In the genomic region with DNA sequence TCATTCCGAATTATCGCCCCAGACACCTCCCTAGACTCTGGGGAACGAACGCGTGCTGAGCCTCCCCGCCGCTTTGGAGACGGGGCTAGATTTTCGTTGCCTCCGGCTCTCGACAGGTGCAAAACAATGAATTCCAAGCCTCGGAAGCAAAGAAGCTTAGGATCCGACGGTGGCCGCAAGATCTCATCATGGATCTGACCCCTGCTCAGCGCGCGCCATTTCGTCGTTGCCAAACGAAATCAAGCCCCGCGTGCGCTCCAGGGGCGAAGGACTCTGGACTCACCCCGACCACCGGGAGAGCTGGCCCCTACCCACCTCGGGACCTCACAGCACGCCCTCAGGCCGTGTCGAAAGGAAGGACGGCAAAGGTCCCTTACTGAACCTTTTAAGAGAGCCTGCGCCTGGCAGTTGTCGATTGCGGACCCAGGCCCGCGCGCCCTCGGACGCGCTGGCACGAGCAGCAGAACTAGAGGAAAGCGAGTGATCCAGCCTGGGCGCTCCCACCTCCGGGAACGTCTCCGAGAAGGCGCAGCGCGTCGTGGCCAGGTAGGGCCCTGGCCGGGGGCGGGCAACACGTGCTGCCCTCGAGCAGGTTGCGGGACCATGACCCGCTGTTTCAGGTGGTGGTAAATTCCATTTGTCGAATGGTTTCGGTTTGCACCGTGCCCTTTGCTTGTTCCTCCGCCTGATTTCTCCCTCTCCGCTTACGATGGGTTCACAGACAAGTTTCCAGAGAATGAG, we compare ENCODE assay signal across 8 cellular contexts. TPM values are rescaled to one million over a fixed set of nuclear protein-coding genes. Genes with fewer than 3 reads are reported as not detected.
DNase-seq lines count a peak whose midpoint lies in the region; ATAC-seq and TF ChIP-seq lines count a peak whose summit lies in the region.

No MANE protein-coding gene starts in this region.

- peak overlapping the region; percentile 56 for H3K4me3 ChIP-seq in iPS-20b (ENCODE audit: low read length)

- peak overlapping the region; percentile 78 for H3K4me3 Mint-ChIP-seq in activated T-cell treated with anti-CD3 and anti-CD28 coated beads, Interleukin-2, amount 50 U/mL, for 24 hours
- H3K4me3 Mint-ChIP-seq in WTC11, result peak overlapping the region; percentile 71
- peak overlapping the region; percentile 92 for H3K4me3 Mint-ChIP-seq in stimulated activated effector memory CD8-positive, alpha-beta T cell treated with anti-CD3 and anti-CD28 coated beads, Interleukin-12 subunit alpha, Interleukin-12 subunit beta, amount 100 ng/mL, for 72 hours

- H3K27ac ChIP-seq in iPS-20b (ENCODE audit: low read length), result no peak overlapping the region

- H3K9ac ChIP-seq in iPS-20b (ENCODE audit: low read depth, low read length), result no peak overlapping the region

- ATAC-seq in WTC11, result no peak
- no peak for ATAC-seq in stimulated activated effector memory CD8-positive, alpha-beta T cell treated with anti-CD3 and anti-CD28 coated beads, Interleukin-12 subunit alpha, Interleukin-12 subunit beta, amount 100 ng/mL, for 72 hours
- ATAC-seq in GM19467 (IDR thresholded peaks at IDR 0.05; ENCODE audit: unreplicated experiment), result no peak
- ATAC-seq in GM21360 (IDR thresholded peaks at IDR 0.05; ENCODE audit: unreplicated experiment), result no peak

- H3K27me3 Mint-ChIP-seq in activated T-cell treated with anti-CD3 and anti-CD28 coated beads, Interleukin-2, amount 50 U/mL, for 24 hours, result no peaks in the 10 kb centered on the region
- H3K27me3 Mint-ChIP-seq in WTC11 (ENCODE audit: low read depth), result peaks cover 88% of the 10 kb centered on the region

- H3K36me3 ChIP-seq in iPS-20b (ENCODE audit: insufficient read depth, low read depth, low read length), result no peaks in the 10 kb centered on the region

- peaks cover 86% of the 10 kb centered on the region for H3K36me3 Mint-ChIP-seq in activated T-cell treated with anti-CD3 and anti-CD28 coated beads, Interleukin-2, amount 50 U/mL, for 24 hours (ENCODE audit: low read depth)
- no peaks in the 10 kb centered on the region for H3K36me3 Mint-ChIP-seq in WTC11
- peaks cover 95% of the 10 kb centered on the region for H3K36me3 Mint-ChIP-seq in stimulated activated effector memory CD8-positive, alpha-beta T cell treated with anti-CD3 and anti-CD28 coated beads, Interleukin-12 subunit alpha, Interleukin-12 subunit beta, amount 100 ng/mL, for 72 hours

- TF ChIP-seq CTCF in WTC11 (IDR thresholded peaks at IDR 0.05), result no peak

- H3K27me3 ChIP-seq in iPS-20b (ENCODE audit: insufficient read depth, low read length), result peaks cover 98% of the 10 kb centered on the region

- no peaks in the 10 kb centered on the region; the same call in 1 of the 2 replicates for H3K9me3 ChIP-seq in iPS-20b (ENCODE audit: insufficient read depth, low read depth, low read length)

- H3K4me1 ChIP-seq in iPS-20b (ENCODE audit: insufficient read depth, low read length), result peaks cover 26% of the 10 kb centered on the region; the same call in 1 of the 2 replicates

- H3K9me3 Mint-ChIP-seq in activated T-cell treated with anti-CD3 and anti-CD28 coated beads, Interleukin-2, amount 50 U/mL, for 24 hours, result no peaks in the 10 kb centered on the region
- H3K9me3 Mint-ChIP-seq in WTC11, result no peaks in the 10 kb centered on the region
- H3K9me3 Mint-ChIP-seq in stimulated activated effector memory CD8-positive, alpha-beta T cell treated with anti-CD3 and anti-CD28 coated beads, Interleukin-12 subunit alpha, Interleukin-12 subunit beta, amount 100 ng/mL, for 72 hours, result no peaks in the 10 kb centered on the region

- POLR2A ChIA-PET in WTC11 (lab: Charles Lee), result no interaction called here

- peak overlapping the region; percentile 90 for H3K27ac Mint-ChIP-seq in activated T-cell treated with anti-CD3 and anti-CD28 coated beads, Interleukin-2, amount 50 U/mL, for 24 hours
- H3K27ac Mint-ChIP-seq in WTC11, result no peak overlapping the region
- peak overlapping the region; percentile 83 for H3K27ac Mint-ChIP-seq in stimulated activated effector memory CD8-positive, alpha-beta T cell treated with anti-CD3 and anti-CD28 coated beads, Interleukin-12 subunit alpha, Interleukin-12 subunit beta, amount 100 ng/mL, for 72 hours

- no peak for DNase-seq in activated T-cell treated with anti-CD3 and anti-CD28 coated beads, Interleukin-2, amount 50 U/mL, for 24 hours
- DNase-seq in activated T-cell treated with anti-CD3 and anti-CD28 coated beads, Interleukin-2, amount 50 U/mL, for 48 hours, result no peak
- DNase-seq in WTC11 (ENCODE audit: low spot score) (no peak), GM19238 (ENCODE audit: insufficient read length, low spot score) (no peak)
- no peak for DNase-seq in stimulated activated effector memory CD8-positive, alpha-beta T cell treated with anti-CD3 and anti-CD28 coated beads, Interleukin-12 subunit alpha, Interleukin-12 subunit beta, amount 100 ng/mL, for 72 hours (ENCODE audit: low spot score in 2 of 2)

- H3K4me1 Mint-ChIP-seq in activated T-cell treated with anti-CD3 and anti-CD28 coated beads, Interleukin-2, amount 50 U/mL, for 24 hours (ENCODE audit: low read depth), result peaks cover 71% of the 10 kb centered on the region
- H3K4me1 Mint-ChIP-seq in WTC11, result peaks cover 61% of the 10 kb centered on the region
- H3K4me1 Mint-ChIP-seq in stimulated activated effector memory CD8-positive, alpha-beta T cell treated with anti-CD3 and anti-CD28 coated beads, Interleukin-12 subunit alpha, Interleukin-12 subunit beta, amount 100 ng/mL, for 72 hours, result peaks cover 50% of the 10 kb centered on the region

- CTCF ChIA-PET in WTC11 (lab: Charles Lee), result interaction anchor here (0.8 to 4.3 kb wide), 20 partner anchors 10 to 191 kb away, joined by 3 to 27 read pairs (median 8); a partner anchor contains a TSS

TF ChIP-seq in WTC11, 78 proteins besides CTCF, POLR2A, EP300 and RAD21 (continues in another document):
- TF ChIP-seq NR3C1 (CRISPR knock-in tag; conservative IDR thresholded peaks at IDR 0.05; ENCODE audit: low read depth) (no peak), TP53 (CRISPR knock-in tag; IDR thresholded peaks at IDR 0.05) (peak; percentile 19; the same call in 1 of the 2 replicates), SP1 (CRISPR knock-in tag; conservative IDR thresholded peaks at IDR 0.05) (no peak), GABPB1 (CRISPR knock-in tag; IDR thresholded peaks at IDR 0.05) (no peak), SMAD4 (CRISPR knock-in tag; IDR thresholded peaks at IDR 0.05) (peak; percentile 84; the same call in 1 of the 2 replicates)
- TF ChIP-seq, protein P1, sequence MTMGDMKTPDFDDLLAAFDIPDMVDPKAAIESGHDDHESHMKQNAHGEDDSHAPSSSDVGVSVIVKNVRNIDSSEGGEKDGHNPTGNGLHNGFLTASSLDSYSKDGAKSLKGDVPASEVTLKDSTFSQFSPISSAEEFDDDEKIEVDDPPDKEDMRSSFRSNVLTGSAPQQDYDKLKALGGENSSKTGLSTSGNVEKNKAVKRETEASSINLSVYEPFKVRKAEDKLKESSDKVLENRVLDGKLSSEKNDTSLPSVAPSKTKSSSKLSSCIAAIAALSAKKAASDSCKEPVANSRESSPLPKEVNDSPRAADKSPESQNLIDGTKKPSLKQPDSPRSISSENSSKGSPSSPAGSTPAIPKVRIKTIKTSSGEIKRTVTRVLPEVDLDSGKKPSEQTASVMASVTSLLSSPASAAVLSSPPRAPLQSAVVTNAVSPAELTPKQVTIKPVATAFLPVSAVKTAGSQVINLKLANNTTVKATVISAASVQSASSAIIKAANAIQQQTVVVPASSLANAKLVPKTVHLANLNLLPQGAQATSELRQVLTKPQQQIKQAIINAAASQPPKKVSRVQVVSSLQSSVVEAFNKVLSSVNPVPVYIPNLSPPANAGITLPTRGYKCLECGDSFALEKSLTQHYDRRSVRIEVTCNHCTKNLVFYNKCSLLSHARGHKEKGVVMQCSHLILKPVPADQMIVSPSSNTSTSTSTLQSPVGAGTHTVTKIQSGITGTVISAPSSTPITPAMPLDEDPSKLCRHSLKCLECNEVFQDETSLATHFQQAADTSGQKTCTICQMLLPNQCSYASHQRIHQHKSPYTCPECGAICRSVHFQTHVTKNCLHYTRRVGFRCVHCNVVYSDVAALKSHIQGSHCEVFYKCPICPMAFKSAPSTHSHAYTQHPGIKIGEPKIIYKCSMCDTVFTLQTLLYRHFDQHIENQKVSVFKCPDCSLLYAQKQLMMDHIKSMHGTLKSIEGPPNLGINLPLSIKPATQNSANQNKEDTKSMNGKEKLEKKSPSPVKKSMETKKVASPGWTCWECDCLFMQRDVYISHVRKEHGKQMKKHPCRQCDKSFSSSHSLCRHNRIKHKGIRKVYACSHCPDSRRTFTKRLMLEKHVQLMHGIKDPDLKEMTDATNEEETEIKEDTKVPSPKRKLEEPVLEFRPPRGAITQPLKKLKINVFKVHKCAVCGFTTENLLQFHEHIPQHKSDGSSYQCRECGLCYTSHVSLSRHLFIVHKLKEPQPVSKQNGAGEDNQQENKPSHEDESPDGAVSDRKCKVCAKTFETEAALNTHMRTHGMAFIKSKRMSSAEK (CRISPR knock-in tag; IDR thresholded peaks at IDR 0.05; ENCODE audit: borderline replicate concordance), result no peak
- TF ChIP-seq, protein P2, sequence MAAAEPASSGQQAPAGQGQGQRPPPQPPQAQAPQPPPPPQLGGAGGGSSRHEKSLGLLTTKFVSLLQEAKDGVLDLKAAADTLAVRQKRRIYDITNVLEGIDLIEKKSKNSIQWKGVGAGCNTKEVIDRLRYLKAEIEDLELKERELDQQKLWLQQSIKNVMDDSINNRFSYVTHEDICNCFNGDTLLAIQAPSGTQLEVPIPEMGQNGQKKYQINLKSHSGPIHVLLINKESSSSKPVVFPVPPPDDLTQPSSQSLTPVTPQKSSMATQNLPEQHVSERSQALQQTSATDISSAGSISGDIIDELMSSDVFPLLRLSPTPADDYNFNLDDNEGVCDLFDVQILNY (CRISPR knock-in tag; IDR thresholded peaks at IDR 0.05), result peak; percentile 51
- TF ChIP-seq, protein P3, sequence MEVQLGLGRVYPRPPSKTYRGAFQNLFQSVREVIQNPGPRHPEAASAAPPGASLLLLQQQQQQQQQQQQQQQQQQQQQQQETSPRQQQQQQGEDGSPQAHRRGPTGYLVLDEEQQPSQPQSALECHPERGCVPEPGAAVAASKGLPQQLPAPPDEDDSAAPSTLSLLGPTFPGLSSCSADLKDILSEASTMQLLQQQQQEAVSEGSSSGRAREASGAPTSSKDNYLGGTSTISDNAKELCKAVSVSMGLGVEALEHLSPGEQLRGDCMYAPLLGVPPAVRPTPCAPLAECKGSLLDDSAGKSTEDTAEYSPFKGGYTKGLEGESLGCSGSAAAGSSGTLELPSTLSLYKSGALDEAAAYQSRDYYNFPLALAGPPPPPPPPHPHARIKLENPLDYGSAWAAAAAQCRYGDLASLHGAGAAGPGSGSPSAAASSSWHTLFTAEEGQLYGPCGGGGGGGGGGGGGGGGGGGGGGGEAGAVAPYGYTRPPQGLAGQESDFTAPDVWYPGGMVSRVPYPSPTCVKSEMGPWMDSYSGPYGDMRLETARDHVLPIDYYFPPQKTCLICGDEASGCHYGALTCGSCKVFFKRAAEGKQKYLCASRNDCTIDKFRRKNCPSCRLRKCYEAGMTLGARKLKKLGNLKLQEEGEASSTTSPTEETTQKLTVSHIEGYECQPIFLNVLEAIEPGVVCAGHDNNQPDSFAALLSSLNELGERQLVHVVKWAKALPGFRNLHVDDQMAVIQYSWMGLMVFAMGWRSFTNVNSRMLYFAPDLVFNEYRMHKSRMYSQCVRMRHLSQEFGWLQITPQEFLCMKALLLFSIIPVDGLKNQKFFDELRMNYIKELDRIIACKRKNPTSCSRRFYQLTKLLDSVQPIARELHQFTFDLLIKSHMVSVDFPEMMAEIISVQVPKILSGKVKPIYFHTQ (CRISPR knock-in tag; IDR thresholded peaks at IDR 0.05), result no peak

RNA-seq across cellular contexts. Expression of a gene that starts 1.6 kb away (rescaled TPM):
- 1.5 to 1.8 TPM (median 1.8 TPM) in 3 replicates for total RNA-seq in WTC11 (2021)
